In the genomic region with DNA sequence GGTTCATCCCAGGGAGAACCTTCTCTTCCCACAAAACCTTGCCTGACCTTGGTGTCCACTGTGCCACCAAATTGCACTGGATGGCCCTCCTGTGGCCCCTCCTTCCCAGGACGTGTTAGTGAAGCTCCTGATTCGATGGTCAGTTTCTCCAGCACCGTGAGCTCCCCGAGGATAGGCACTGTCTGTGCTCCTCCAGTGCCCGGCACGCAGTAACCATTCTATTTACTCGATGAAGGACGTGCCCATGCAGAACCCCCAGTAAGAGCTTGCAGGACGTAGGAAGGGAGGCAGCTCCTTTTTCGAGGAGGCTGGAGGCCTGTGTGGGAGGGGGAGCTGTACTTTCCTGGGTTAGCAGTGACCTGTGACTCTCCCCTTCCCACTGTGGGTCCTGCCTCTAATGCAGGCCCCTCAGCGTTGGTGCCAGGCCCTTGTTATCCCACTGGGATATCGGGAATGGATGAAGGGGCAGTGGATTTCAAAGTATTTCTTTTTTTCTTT, we compare ENCODE assay signal across 28 cellular contexts.
"Had no signal": no experiment of that assay in that cellular context is flagged by ENCODE, and none has a peak within 500 bp of the region (broad histone marks: within the 10 kb centered on the region; RNA-seq: fewer than 3 reads in every experiment).

No MANE protein-coding gene starts in this region.

- DNase-seq: activated CD4-positive, alpha-beta memory T cell treated with anti-CD3 and anti-CD28 coated beads, Interleukin-2, amount 10 ng/mL, durations not matched to agents 7 days and 5 days; activated CD4-positive, alpha-beta T cell treated with anti-CD3 and anti-CD28 coated beads for 36 hours; activated CD4-positive, alpha-beta T cell treated with anti-CD3 and anti-CD28 coated beads, Interleukin-2, amount 50 U/mL, for 1 hour; activated CD8-positive, alpha-beta memory T cell treated with anti-CD3 and anti-CD28 coated beads, Interleukin-2, amount 50 U/mL, for 4 hours; activated naive CD4-positive, alpha-beta T cell treated with anti-CD3 and anti-CD28 coated beads, Interleukin-2, amount 50 U/mL, for 16 hours; activated naive CD8-positive, alpha-beta T cell treated with anti-CD3 and anti-CD28 coated beads, Interleukin-2, amount 50 U/mL, for 24 hours; activated T-cell treated with anti-CD3 and anti-CD28 coated beads, Interleukin-2, amount 50 U/mL, for 1 hour; amniotic stem cell; cerebellar nuclear complex; Kasumi-1; KBM-7; NCI-H1048; NCI-H146; NCI-H187 treated with DMSO at 0.1 percent for 48 hours; NCI-H2081 treated with DMSO at 0.1 percent for 48 hours; NCI-H2171; NCI-H2227 treated with DMSO at 0.1 percent for 48 hours; NCI-H510A; NCI-H526 treated with DMSO at 0.1 percent for 48 hours; NCI-H82; SIG-M5; T-cell; T-helper 2 cell; T1000 had no signal

- H3K27ac ChIP-seq: VCaP had no signal

- H3K4me3 Mint-ChIP-seq: activated CD4-positive, alpha-beta memory T cell treated with anti-CD3 and anti-CD28 coated beads, Interleukin-2, amount 10 ng/mL, durations not matched to agents 7 days and 5 days; activated CD4-positive, alpha-beta T cell treated with anti-CD3 and anti-CD28 coated beads for 36 hours; activated naive CD8-positive, alpha-beta T cell treated with anti-CD3 and anti-CD28 coated beads, Interleukin-2, amount 50 U/mL, for 24 hours; brain; T-cell had no signal

- ATAC-seq: activated CD4-positive, alpha-beta T cell treated with anti-CD3 and anti-CD28 coated beads for 36 hours; activated naive CD8-positive, alpha-beta T cell treated with anti-CD3 and anti-CD28 coated beads, Interleukin-2, amount 50 U/mL, for 24 hours; T-cell had no signal

- H3K27ac Mint-ChIP-seq: activated CD4-positive, alpha-beta memory T cell treated with anti-CD3 and anti-CD28 coated beads, Interleukin-2, amount 10 ng/mL, durations not matched to agents 7 days and 5 days; activated CD4-positive, alpha-beta T cell treated with anti-CD3 and anti-CD28 coated beads for 36 hours; activated naive CD8-positive, alpha-beta T cell treated with anti-CD3 and anti-CD28 coated beads, Interleukin-2, amount 50 U/mL, for 24 hours had no signal

- H3K27me3 Mint-ChIP-seq: activated CD4-positive, alpha-beta memory T cell treated with anti-CD3 and anti-CD28 coated beads, Interleukin-2, amount 10 ng/mL, durations not matched to agents 7 days and 5 days; activated CD4-positive, alpha-beta T cell treated with anti-CD3 and anti-CD28 coated beads for 36 hours; activated naive CD8-positive, alpha-beta T cell treated with anti-CD3 and anti-CD28 coated beads, Interleukin-2, amount 50 U/mL, for 24 hours; brain; T-cell had no signal

- FAIRE-seq: astrocyte, TTC549 had no signal

- H3K9me3 Mint-ChIP-seq: activated CD4-positive, alpha-beta memory T cell treated with anti-CD3 and anti-CD28 coated beads, Interleukin-2, amount 10 ng/mL, durations not matched to agents 7 days and 5 days; activated naive CD8-positive, alpha-beta T cell treated with anti-CD3 and anti-CD28 coated beads, Interleukin-2, amount 50 U/mL, for 24 hours; brain; T-cell had no signal
